In genomic region chr16:4009177-4009576, GRCh38 we compare ENCODE assay signal across 27 cellular contexts.
"Had no signal": no experiment of that assay in that cellular context is flagged by ENCODE, and none has a peak within 500 bp of the region (broad histone marks: within the 10 kb centered on the region; RNA-seq: fewer than 3 reads in every experiment).

No MANE protein-coding gene starts in this region.

- H3K4me3 ChIP-seq: gastrocnemius medialis, left lung, neural progenitor cell, smooth muscle cell, stomach, testis, tibial artery had no signal

- DNase-seq: effector CD8-positive, alpha-beta T cell; endodermal cell; foreskin fibroblast; gastrocnemius medialis; head of caudate nucleus; left cardiac atrium; left lung; mammary epithelial cell; naive thymus-derived CD8-positive, alpha-beta T cell; stimulated activated CD4-positive, alpha-beta T cell treated with anti-CD3 and anti-CD28 coated beads, Interleukin-12 subunit alpha, Interleukin-12 subunit beta, amount 100 ng/mL, for 4 hours; stimulated activated CD4-positive, alpha-beta T cell treated with anti-CD3 and anti-CD28 coated beads, Interleukin-1b, Interleukin-23, amount 100 ng/mL, for 48 hours; stimulated activated CD4-positive, alpha-beta T cell treated with anti-CD3 and anti-CD28 coated beads, Interleukin-4, amount 100 ng/mL, for 1 hour; stimulated activated CD8-positive, alpha-beta memory T cell treated with anti-CD3 and anti-CD28 coated beads, Interleukin-4, amount 100 ng/mL, for 48 hours; stimulated activated naive CD4-positive, alpha-beta T cell treated with Interleukin-2 at 50 U/mL for 16 hours; stomach; testis; tibial artery had no signal

- H3K9me3 ChIP-seq: gastrocnemius medialis, left lung, stomach, testis, tibial artery had no signal

- H3K27ac Mint-ChIP-seq: endodermal cell, neural progenitor cell, progenitor cell of endocrine pancreas, type B pancreatic cell had no signal

- H3K4me1 ChIP-seq: parathyroid adenoma, testis had no signal

- H3K9me3 Mint-ChIP-seq: dendritic cell treated with granulocyte-macrophage colony-stimulating factor and Interleukin-4, amounts not matched to agents 40 ng/mL and 50 ng/mL, for 4 days; endodermal cell; naive thymus-derived CD8-positive, alpha-beta T cell; neural progenitor cell; type B pancreatic cell had no signal

- H3K27me3 Mint-ChIP-seq: dendritic cell treated with granulocyte-macrophage colony-stimulating factor and Interleukin-4, amounts not matched to agents 40 ng/mL and 50 ng/mL, for 4 days; naive thymus-derived CD8-positive, alpha-beta T cell; type B pancreatic cell had no signal

- FAIRE-seq: colon had no signal

- H3K4me3 Mint-ChIP-seq: dendritic cell treated with granulocyte-macrophage colony-stimulating factor and Interleukin-4, amounts not matched to agents 40 ng/mL and 50 ng/mL, for 4 days; endodermal cell; naive thymus-derived CD8-positive, alpha-beta T cell; neural progenitor cell; type B pancreatic cell had no signal

- H3K27ac ChIP-seq: epithelial cell of prostate, gastrocnemius medialis, neural progenitor cell, parathyroid adenoma, stomach, testis, tibial artery had no signal

- H3K9ac ChIP-seq: neural progenitor cell, parathyroid adenoma had no signal

- H3K36me3 Mint-ChIP-seq: neural progenitor cell, type B pancreatic cell had no signal

- H3K36me3 ChIP-seq: gastrocnemius medialis, left lung, neural progenitor cell, stomach had no signal

- ATAC-seq: esophagus mucosa; gastrocnemius medialis; left cardiac atrium; left lung; naive thymus-derived CD8-positive, alpha-beta T cell; sciatic nerve had no signal
